ENCODE assay signal across 9 cellular contexts in genomic region chr1:47288111-47288510, GRCh38. TPM values are rescaled to one million over a fixed set of nuclear protein-coding genes. Genes with fewer than 3 reads are reported as not detected.
"Had no signal": no experiment of that assay in that cellular context is flagged by ENCODE, and none has a peak within 500 bp of the region (broad histone marks: within the 10 kb centered on the region; RNA-seq: fewer than 3 reads in every experiment).

No MANE protein-coding gene starts in this region.

RNA-seq across cellular contexts. Expression of gene TAL1, which starts 56.1 kb away (rescaled TPM):
- total RNA-seq: activated CD4-positive, alpha-beta T cell treated with anti-CD3 and anti-CD28 coated beads, Interleukin-2, amount 10 ng/mL, durations not matched to agents 7 days and 5 days; activated CD8-positive, alpha-beta T cell treated with anti-CD3 and anti-CD28 coated beads, Interleukin-2, amount 10 ng/mL, durations not matched to agents 7 days and 5 days; activated naive CD8-positive, alpha-beta T cell treated with anti-CD3 and anti-CD28 coated beads, Interleukin-2, amount 10 ng/mL, durations not matched to agents 7 days and 5 days; activated T-helper 2 cell treated with anti-CD3 and anti-CD28 coated beads, Interferon-gamma antibody, Interleukin-2, Interleukin-4, amounts not matched to agents 10 μg/mL and 5 μg/mL and 100 μg/mL, durations not matched to agents 14 hours and 24 hours and 36 hours; MCF 10A; NCI-H460; RPMI7951; SJSA1 had no signal
- polyA plus RNA-seq: SK-N-SH had no signal
